32 cellular contexts compared by ENCODE assay signal in the genomic region with DNA sequence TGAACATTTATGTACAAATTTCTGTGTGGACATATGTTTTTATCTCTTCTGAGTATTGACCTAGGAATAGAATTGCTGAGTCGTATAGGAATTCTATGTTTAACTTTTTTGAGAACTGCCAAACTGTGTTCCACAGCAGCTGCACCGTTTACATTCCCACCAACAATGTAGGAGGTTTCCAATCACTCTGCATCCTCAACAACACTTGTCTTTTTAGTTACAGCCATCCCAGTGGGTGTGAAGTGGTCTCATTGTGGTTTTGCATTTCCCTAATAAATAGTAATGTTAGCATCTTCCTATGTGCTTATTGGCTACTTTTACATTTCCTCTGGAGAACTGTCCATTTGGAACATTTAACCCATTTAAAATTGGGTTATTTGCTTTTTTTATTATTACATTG. TPM values are rescaled to one million over a fixed set of nuclear protein-coding genes. Genes with fewer than 3 reads are reported as not detected.
"Had no signal": no experiment of that assay in that cellular context is flagged by ENCODE, and none has a peak within 500 bp of the region (broad histone marks: within the 10 kb centered on the region; RNA-seq: fewer than 3 reads in every experiment).

No MANE protein-coding gene starts in this region.

- H3K36me3 ChIP-seq: esophagus squamous epithelium, heart right ventricle, lower lobe of right lung, neutrophil, prostate gland, sigmoid colon, spleen, tibial artery had no signal

- H3K9me3 ChIP-seq: esophagus squamous epithelium, lower lobe of right lung, neutrophil, prostate gland, sigmoid colon, spleen, testis, tibial artery had no signal

- H3K9ac ChIP-seq: parathyroid adenoma had no signal

- ATAC-seq: effector memory CD8-positive, alpha-beta T cell; heart right ventricle; left ventricle myocardium superior; lower lobe of right lung; natural killer cell treated with Interleukin-12 subunit alpha and Interleukin-12 subunit beta and Interleukin-15 and Interleukin-18, amount 100 ng/mL, for 72 hours; right cardiac atrium; stimulated activated memory B cell treated with anti-CD40 and anti-IgM and Interleukin-4, amounts not matched to agents 10 μg/mL and 1 μg/mL and 100 μg/mL, for 72 hours; stimulated activated naive CD8-positive, alpha-beta T cell treated with anti-CD3 and anti-CD28 coated beads, Interleukin-15, Interleukin-2, amounts not matched to agents 100 U/mL and 50 U/mL, for 24 hours had no signal

- H3K4me3 ChIP-seq: esophagus squamous epithelium, heart right ventricle, lower lobe of right lung, prostate gland, sigmoid colon, skin epidermis, spleen, testis, tibial artery had no signal

- H3K79me2 ChIP-seq: parathyroid adenoma had no signal

- H2AFZ ChIP-seq: parathyroid adenoma had no signal

- FAIRE-seq: endometrium, keratinocyte had no signal

- H3K27me3 ChIP-seq: sigmoid colon, testis, tibial artery had no signal

- H3K27ac ChIP-seq: esophagus squamous epithelium, heart right ventricle, lower lobe of right lung, neutrophil, parathyroid adenoma, prostate gland, sigmoid colon, skin epidermis, spleen, testis, tibial artery had no signal

- DNase-seq: cortex of kidney; effector memory CD8-positive, alpha-beta T cell; erythroblast; esophagus squamous epithelium; foreskin melanocyte; glutamatergic neuron; heart right ventricle; hippocampal formation; left ventricle myocardium superior; lower lobe of right lung; right cardiac atrium; sigmoid colon; spleen; stimulated activated CD4-positive, alpha-beta T cell treated with anti-CD3 and anti-CD28 coated beads, Interleukin-4, amount 100 ng/mL, for 4 hours; stimulated activated naive CD8-positive, alpha-beta T cell treated with anti-CD3 and anti-CD28 coated beads, Interleukin-15, Interleukin-2, amounts not matched to agents 100 U/mL and 50 U/mL, for 24 hours; substantia nigra; testis; tibial artery had no signal

- H3K4me1 ChIP-seq: esophagus squamous epithelium, heart right ventricle, lower lobe of right lung, parathyroid adenoma, prostate gland, sigmoid colon, spleen, testis, tibial artery had no signal

RNA-seq across cellular contexts. Expression of a gene that starts 36.6 kb away (rescaled TPM):
- total RNA-seq: dermis microvascular lymphatic vessel endothelial cell; esophagus squamous epithelium; heart right ventricle; left ventricle myocardium superior; lower lobe of right lung; mesenteric fat pad; myocyte; natural killer cell treated with Interleukin-12 subunit alpha and Interleukin-12 subunit beta and Interleukin-15 and Interleukin-18, amount 100 ng/mL, for 72 hours; neural crest cell; omental fat pad; right cardiac atrium; sigmoid colon; spleen; urinary bladder had no signal
- polyA plus RNA-seq: right cardiac atrium, sigmoid colon, urinary bladder had no signal
